ENCODE assay signal across 30 cellular contexts in genomic region chr20:57768519-57768918, GRCh38.
"Had no signal": no experiment of that assay in that cellular context is flagged by ENCODE, and none has a peak within 500 bp of the region (broad histone marks: within the 10 kb centered on the region; RNA-seq: fewer than 3 reads in every experiment).

No MANE protein-coding gene starts in this region.

- H3K79me2 ChIP-seq: hepatocyte had no signal

- ATAC-seq: activated CD4-positive, alpha-beta T cell treated with anti-CD3 and anti-CD28 coated beads for 36 hours; activated naive CD4-positive, alpha-beta T cell treated with anti-CD3 and anti-CD28 coated beads, Interleukin-2, amount 50 U/mL, for 72 hours; activated T-helper 17 cell treated with anti-CD3 and anti-CD28 coated beads, Interleukin-2, amount 50 U/mL, for 72 hours; gastroesophageal sphincter; left colon; right lobe of liver; stimulated activated effector memory CD8-positive, alpha-beta T cell treated with anti-CD3 and anti-CD28 coated beads, Interleukin-12 subunit alpha, Interleukin-12 subunit beta, amount 100 ng/mL, for 72 hours; T-helper 17 cell had no signal

- H3K27ac Mint-ChIP-seq: activated CD4-positive, alpha-beta T cell treated with anti-CD3 and anti-CD28 coated beads for 36 hours; activated naive CD4-positive, alpha-beta T cell treated with anti-CD3 and anti-CD28 coated beads, Interleukin-2, amount 50 U/mL, for 72 hours; activated T-cell treated with anti-CD3 and anti-CD28 coated beads, Interleukin-2, amount 50 U/mL, for 24 hours; activated T-helper 17 cell treated with anti-CD3 and anti-CD28 coated beads, Interleukin-2, amount 50 U/mL, for 72 hours; mesothelial cell of epicardium; nephron progenitor cell; stimulated activated effector memory CD8-positive, alpha-beta T cell treated with anti-CD3 and anti-CD28 coated beads, Interleukin-12 subunit alpha, Interleukin-12 subunit beta, amount 100 ng/mL, for 72 hours; stimulated activated naive CD8-positive, alpha-beta T cell treated with anti-CD3 and anti-CD28 coated beads, Interleukin-15, Interleukin-2, amounts not matched to agents 100 ng/mL and 50 ng/mL, for 24 hours; T-helper 17 cell; type B pancreatic cell had no signal

- H3K27me3 ChIP-seq: gastroesophageal sphincter, hepatocyte, right lobe of liver, uterus had no signal

- H3K4me3 Mint-ChIP-seq: activated CD4-positive, alpha-beta T cell treated with anti-CD3 and anti-CD28 coated beads for 36 hours; activated T-cell treated with anti-CD3 and anti-CD28 coated beads, Interleukin-2, amount 50 U/mL, for 24 hours; activated T-helper 17 cell treated with anti-CD3 and anti-CD28 coated beads, Interleukin-2, amount 50 U/mL, for 72 hours; central memory CD8-positive, alpha-beta T cell; mesothelial cell of epicardium; naive B cell; nephron progenitor cell; stimulated activated effector memory CD8-positive, alpha-beta T cell treated with anti-CD3 and anti-CD28 coated beads, Interleukin-12 subunit alpha, Interleukin-12 subunit beta, amount 100 ng/mL, for 72 hours; stimulated activated naive CD8-positive, alpha-beta T cell treated with anti-CD3 and anti-CD28 coated beads, Interleukin-15, Interleukin-2, amounts not matched to agents 100 ng/mL and 50 ng/mL, for 24 hours; T-helper 17 cell; type B pancreatic cell had no signal

- H3K27me3 Mint-ChIP-seq: type B pancreatic cell had no signal

- H3K9me3 ChIP-seq: neutrophil, right lobe of liver, uterus had no signal

- FAIRE-seq: bronchial epithelial cell, kidney had no signal

- H3K9me3 Mint-ChIP-seq: central memory CD8-positive, alpha-beta T cell; stimulated activated effector memory CD8-positive, alpha-beta T cell treated with anti-CD3 and anti-CD28 coated beads, Interleukin-12 subunit alpha, Interleukin-12 subunit beta, amount 100 ng/mL, for 72 hours; stimulated activated naive CD8-positive, alpha-beta T cell treated with anti-CD3 and anti-CD28 coated beads, Interleukin-15, Interleukin-2, amounts not matched to agents 100 ng/mL and 50 ng/mL, for 24 hours; type B pancreatic cell had no signal

- H3K27ac ChIP-seq: gastroesophageal sphincter, hepatocyte, neutrophil, right lobe of liver, skin epidermis, thoracic aorta, uterus had no signal

- H3K36me3 Mint-ChIP-seq: stimulated activated effector memory CD8-positive, alpha-beta T cell treated with anti-CD3 and anti-CD28 coated beads, Interleukin-12 subunit alpha, Interleukin-12 subunit beta, amount 100 ng/mL, for 72 hours; type B pancreatic cell had no signal

- DNase-seq: activated CD4-positive, alpha-beta T cell treated with anti-CD3 and anti-CD28 coated beads for 36 hours; activated CD4-positive, CD25-positive, alpha-beta regulatory T cell; activated CD8-positive, alpha-beta memory T cell treated with anti-CD3 and anti-CD28 coated beads, Interleukin-2, amount 50 U/mL, for 4 hours; activated naive CD4-positive, alpha-beta T cell; activated T-cell treated with anti-CD3 and anti-CD28 coated beads, Interleukin-2, amount 50 U/mL, for 24 hours; dermis blood vessel endothelial cell; effector CD8-positive, alpha-beta T cell; erythroblast; kidney; left colon; mammary epithelial cell; naive B cell; nephron progenitor cell; right lobe of liver; stimulated activated CD4-positive, alpha-beta T cell treated with anti-CD3 and anti-CD28 coated beads, Interleukin-4, amount 100 ng/mL, for 24 hours; T-helper 17 cell; uterus had no signal

- H3K4me1 ChIP-seq: gastroesophageal sphincter, right lobe of liver, uterus had no signal

- H3K4me2 ChIP-seq: hepatocyte had no signal

- H3K4me3 ChIP-seq: gastroesophageal sphincter, hepatocyte, right lobe of liver, skin epidermis, thoracic aorta, uterus had no signal

- H2AFZ ChIP-seq: hepatocyte had no signal

- H3K4me1 Mint-ChIP-seq: activated T-helper 17 cell treated with anti-CD3 and anti-CD28 coated beads, Interleukin-2, amount 50 U/mL, for 72 hours; central memory CD8-positive, alpha-beta T cell; naive B cell had no signal

- H3K36me3 ChIP-seq: gastroesophageal sphincter, neutrophil, right lobe of liver, thoracic aorta, uterus had no signal
